Comparison of ENCODE assay signal across 9 cellular contexts in the genomic region with DNA sequence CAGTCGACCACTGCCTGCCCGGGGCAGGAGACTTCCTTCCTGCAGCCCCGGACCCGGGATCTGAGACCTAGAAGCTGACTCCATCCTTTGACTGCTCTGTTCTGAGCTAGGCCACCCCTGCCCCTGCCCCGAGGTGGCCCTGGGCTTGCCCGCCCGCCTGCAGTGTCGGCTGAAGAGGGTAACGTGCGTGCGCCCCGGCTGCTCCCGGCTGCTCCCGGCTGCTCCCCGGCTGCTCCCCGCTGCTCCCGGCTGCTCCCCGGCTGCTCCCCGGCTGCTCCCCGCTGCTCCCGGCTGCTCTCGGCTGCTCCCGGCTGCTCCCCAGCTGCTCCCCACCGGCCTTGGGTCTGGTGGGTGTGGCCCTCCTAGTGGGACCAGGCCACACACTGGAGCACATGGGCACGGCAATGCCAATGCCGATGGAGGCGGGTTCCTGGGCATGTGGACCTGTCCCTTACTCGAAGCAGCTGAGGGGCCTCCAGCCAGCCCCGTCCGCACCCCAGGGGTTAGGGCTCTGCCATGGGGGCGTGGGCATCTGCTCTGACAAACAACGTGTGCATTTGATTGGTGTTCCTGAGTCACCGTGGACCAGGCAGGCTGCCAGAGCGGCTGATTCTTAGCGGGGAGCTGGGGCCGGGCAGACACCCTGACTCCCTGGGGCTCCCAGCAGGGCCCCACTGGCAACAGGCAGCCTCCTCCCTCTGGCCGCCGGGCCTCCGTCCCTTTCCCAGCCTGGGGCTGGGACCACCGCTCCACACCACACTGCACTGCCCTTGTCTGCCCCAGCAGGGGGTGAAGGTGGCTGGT. TPM values are rescaled to one million over a fixed set of nuclear protein-coding genes. Genes with fewer than 3 reads are reported as not detected.
A peak's percentile ranks its signal among the peaks of the same experiment; 100 is the strongest.
DNase-seq lines count a peak whose midpoint lies in the region; ATAC-seq and TF ChIP-seq lines count a peak whose summit lies in the region.
"Had no signal": no experiment of that assay in that cellular context is flagged by ENCODE, and none has a peak within 500 bp of the region (broad histone marks: within the 10 kb centered on the region; RNA-seq: fewer than 3 reads in every experiment).

No MANE protein-coding gene starts in this region.

- H3K27me3 ChIP-seq in H9 (ENCODE audit: insufficient read depth, low read length) = no peaks in the 10 kb centered on the region

- H2BK5ac ChIP-seq in H9 (ENCODE audit: insufficient read length, low read length) = no peak overlapping the region

- no peak overlapping the region for H3K27ac Mint-ChIP-seq in H9

- H3K27me3 Mint-ChIP-seq in H9 (ENCODE audit: low read depth) = peaks cover 2% of the 10 kb centered on the region

- no peak overlapping the region for H3K56ac ChIP-seq in H9 (ENCODE audit: insufficient read length, low read depth, low read length)

- H3K9ac ChIP-seq in H9 (ENCODE audit: extremely low read depth, insufficient read length, low read length) = no peak overlapping the region

- no peaks in the 10 kb centered on the region for H3K9me3 ChIP-seq in H9 (ENCODE audit: control insufficient read depth, low read depth, low read length)

- no peak overlapping the region for H2BK20ac ChIP-seq in H9 (ENCODE audit: low read depth, low read length, poor library complexity, severe bottlenecking)

- CTCF ChIA-PET in AG04449 (lab: Yijun Ruan, JAX) = no interaction called here

- H2BK15ac ChIP-seq in H9 (ENCODE audit: low read depth, low read length) = no peak overlapping the region

- no peak overlapping the region for H3K4me3 Mint-ChIP-seq in H9

- H3K23me2 ChIP-seq in H9 (ENCODE audit: insufficient read length, low read depth, low read length, poor library complexity, severe bottlenecking) = peaks cover 3% of the 10 kb centered on the region

- H3K18ac ChIP-seq in H9 (ENCODE audit: insufficient read length, low read depth, low read length) = peak overlapping the region; percentile 55

- TF ChIP-seq CTCF in AG04449 (IDR thresholded peaks at IDR 0.05; ENCODE audit: insufficient read depth, low read length, missing control alignments) (no peak), H9 (conservative IDR thresholded peaks at IDR 0.05) (no peak), GM10266 (IDR thresholded peaks at IDR 0.05; ENCODE audit: control insufficient read depth, insufficient read depth, low read depth, missing control alignments) (no peak)

- no peak overlapping the region for H3K23ac ChIP-seq in H9 (ENCODE audit: insufficient read length, low read depth, low read length)

- H3K9me3 Mint-ChIP-seq in H9 = peaks cover 10 to 11% of the 10 kb centered on the region in 2 experiments; a peak in 4 of 5 replicates

- DNase-seq in AG04449 (ENCODE audit: low read depth, low spot score) (peak; percentile 17), H9 (peak; percentile 28), T1000 (lab: John Stamatoyannopoulos, UW) (peak; percentile 75), iris pigment epithelial cell (ENCODE audit: low read depth) (peak; percentile 73), GM10266 (ENCODE audit: extremely low spot score) (no peak), SIG-M5 (lab: John Stamatoyannopoulos, UW) (no peak)
- DNase-seq: activated naive CD4-positive, alpha-beta T cell had no signal

- H2BK120ac ChIP-seq in H9 (ENCODE audit: low read depth, low read length, poor library complexity, severe bottlenecking) = no peak overlapping the region

- no peak overlapping the region for H2BK12ac ChIP-seq in H9 (ENCODE audit: insufficient read length, low read depth, low read length)

- H3K36me3 Mint-ChIP-seq in H9 (ENCODE audit: insufficient read depth in 1 of 3, low read depth in 3 of 3) = peaks cover 2 to 7% (median 2%) of the 10 kb centered on the region in 3 experiments; a peak in 4 of 7 replicates

- H3K14ac ChIP-seq in H9 (ENCODE audit: insufficient read depth, low read length) = 0 out of 2 replicates have a peak overlapping the region, but pooled peaks have one; percentile 37

- no peak overlapping the region for H2AFZ ChIP-seq in H9 (ENCODE audit: low read length)

- no peaks in the 10 kb centered on the region for H3K4me1 ChIP-seq in H9 (ENCODE audit: insufficient read depth, low read length)

- no peak overlapping the region for H4K91ac ChIP-seq in H9 (ENCODE audit: insufficient read length, low read depth, low read length)

- no peak overlapping the region for H4K5ac ChIP-seq in H9 (ENCODE audit: insufficient read length, low read depth, low read length)

- POLR2A ChIA-PET in AG04449 (lab: Yijun Ruan, JAX) = no interaction called here

- H3K79me1 ChIP-seq in H9 (ENCODE audit: insufficient read depth, low read depth, low read length, poor library complexity, severe bottlenecking) = no peaks in the 10 kb centered on the region

- peaks cover 30 to 56% of the 10 kb centered on the region in 2 experiments for H3K4me1 Mint-ChIP-seq in H9

- ATAC-seq in HG03432 (IDR thresholded peaks at IDR 0.05; ENCODE audit: unreplicated experiment) = no peak
- no peak for ATAC-seq in HG03039 (IDR thresholded peaks at IDR 0.05; ENCODE audit: unreplicated experiment)

- no CpG with 5 or more reads among the region's 40 CpGs for WGBS in H9 (ENCODE audit: extremely low coverage, insufficient read length, low lambda C conversion rate)

- no peaks in the 10 kb centered on the region for H4K20me1 ChIP-seq in H9 (ENCODE audit: control insufficient read depth, insufficient read depth, insufficient read length)

- no peak overlapping the region for H3K4ac ChIP-seq in H9 (ENCODE audit: low read depth, low read length)

- H3K79me2 ChIP-seq in H9 (ENCODE audit: insufficient read depth, low read length) = no peaks in the 10 kb centered on the region

- no peak overlapping the region for H3K4me3 ChIP-seq in AG04449 (ENCODE audit: low read depth, low read length)

- no peak overlapping the region for H3K27ac ChIP-seq in H9 (ENCODE audit: insufficient read length, low read depth, low read length)

- no peak overlapping the region for H2AK5ac ChIP-seq in H9 (ENCODE audit: insufficient read length, low read length)

- H4K8ac ChIP-seq in H9 (replicated peaks; ENCODE audit: insufficient read length, low read depth, low read length) = no peak overlapping the region

- H3T11ph ChIP-seq in H9 (ENCODE audit: low read length) = no peak overlapping the region

- H3K4me2 ChIP-seq in H9 (ENCODE audit: insufficient read depth, insufficient read length, low read length) = no peak overlapping the region

RNA-seq across cellular contexts. Expression of a gene that starts 2.0 kb away (rescaled TPM):
- 0.33 and 0.37 TPM in 2 replicates for total RNA-seq in H9 (2021)

RNA-seq across cellular contexts. Expression of a gene that starts 34.4 kb away (rescaled TPM):
- 0.42 and 0.70 TPM in 2 replicates for total RNA-seq in H9 (2021)

RNA-seq across cellular contexts. Expression of a gene that starts 40.2 kb away (rescaled TPM):
- total RNA-seq in H9 (2021) = 10.0 TPM in 2 replicates

Comparison
In these comparisons a context has a peak if more than half of its experiments do, and no peak if none do; other contexts are left out.
1. DNase-seq: peak in AG04449 (single experiment), H9 (single experiment), T1000 (single experiment) and iris pigment epithelial cell (single experiment); none in GM10266 (single experiment) and SIG-M5 (single experiment).